ENCODE assay signal across 1 cellular context in the genomic region with DNA sequence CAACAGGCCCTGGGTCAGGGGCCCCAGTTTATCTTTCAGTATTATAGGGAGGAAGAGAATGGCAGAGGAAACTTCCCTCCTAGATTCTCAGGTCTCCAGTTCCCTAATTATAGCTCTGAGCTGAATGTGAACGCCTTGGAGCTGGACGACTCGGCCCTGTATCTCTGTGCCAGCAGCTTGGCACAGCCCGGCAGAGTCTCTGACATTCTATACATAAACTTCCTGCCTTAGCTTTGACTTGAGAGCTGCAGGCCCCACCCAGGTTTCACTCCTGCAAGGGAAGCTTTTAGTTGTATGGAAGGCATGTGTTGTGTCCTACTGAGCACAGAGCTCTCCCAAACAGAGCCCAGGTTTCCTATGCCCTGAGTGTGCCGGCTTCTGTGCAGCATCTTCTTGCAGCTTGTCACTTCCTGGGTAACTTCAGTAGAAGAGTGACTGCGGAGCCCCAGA.
TF ChIP-seq lines count a peak whose summit lies in the region.

No MANE protein-coding gene starts in this region.

TF ChIP-seq in SK-N-SH, 30 proteins besides CTCF, POLR2A, EP300 and RAD21 (continued from another document):
- TF ChIP-seq TAF1 (IDR thresholded peaks at IDR 0.05; ENCODE audit: borderline replicate concordance, low read depth, low read length) (no peak), RXRA (IDR thresholded peaks at IDR 0.05; ENCODE audit: borderline replicate concordance, low read depth) (no peak), ELF1 (IDR thresholded peaks at IDR 0.05) (no peak), YY1 (IDR thresholded peaks at IDR 0.05; ENCODE audit: low read depth) (no peak), MXI1 (IDR thresholded peaks at IDR 0.05; ENCODE audit: low read depth, low read length) (no peak), EZH2phosphoT487 (IDR thresholded peaks at IDR 0.05; ENCODE audit: borderline replicate concordance, low read depth) (no peak), GATA2 (CRISPR knock-in tag; IDR thresholded peaks at IDR 0.05) (no peak), JUND (IDR thresholded peaks at IDR 0.05) (no peak), PBX3 (IDR thresholded peaks at IDR 0.05) (no peak), TEAD4 (IDR thresholded peaks at IDR 0.05; ENCODE audit: borderline replicate concordance, insufficient read depth) (no peak)
- TF ChIP-seq, protein P1, sequence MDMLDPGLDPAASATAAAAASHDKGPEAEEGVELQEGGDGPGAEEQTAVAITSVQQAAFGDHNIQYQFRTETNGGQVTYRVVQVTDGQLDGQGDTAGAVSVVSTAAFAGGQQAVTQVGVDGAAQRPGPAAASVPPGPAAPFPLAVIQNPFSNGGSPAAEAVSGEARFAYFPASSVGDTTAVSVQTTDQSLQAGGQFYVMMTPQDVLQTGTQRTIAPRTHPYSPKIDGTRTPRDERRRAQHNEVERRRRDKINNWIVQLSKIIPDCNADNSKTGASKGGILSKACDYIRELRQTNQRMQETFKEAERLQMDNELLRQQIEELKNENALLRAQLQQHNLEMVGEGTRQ (IDR thresholded peaks at IDR 0.05; ENCODE audit: borderline replicate concordance, low read depth, low read length) = no peak
TF ChIP-seq in SK-N-SH: peak in this region for 0.
